8 cellular contexts compared by ENCODE assay signal in the genomic region with DNA sequence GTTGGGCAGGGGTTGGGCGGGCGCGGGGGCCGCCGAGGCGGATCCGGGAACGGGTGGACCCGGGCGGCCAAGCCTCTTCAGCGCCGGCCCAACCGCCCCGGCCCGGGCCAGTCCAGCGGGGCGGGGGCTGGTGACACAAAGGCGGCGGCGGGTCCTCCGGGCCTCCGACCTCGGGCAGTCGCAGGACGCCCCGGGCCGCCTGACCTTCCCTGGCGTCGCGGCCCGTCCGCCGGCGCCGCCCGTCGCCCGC. TPM values are rescaled to one million over a fixed set of nuclear protein-coding genes. Genes with fewer than 3 reads are reported as not detected.
DNase-seq lines count a peak whose midpoint lies in the region; ATAC-seq and TF ChIP-seq lines count a peak whose summit lies in the region.

No MANE protein-coding gene starts in this region.

- H3K36me3 ChIP-seq in hepatocyte (replicated peaks; ENCODE audit: insufficient read depth, low read depth), result no peaks in the 10 kb centered on the region

- in situ Hi-C loops in GM18951 (cut with MboI; ENCODE audit: low sequenced_read_pairs, unreplicated experiment), result no loop called here

- H3K9me3 Mint-ChIP-seq in stimulated activated memory B cell treated with anti-CD40 and anti-IgM and Interleukin-4, amounts not matched to agents 10 μg/mL and 1 μg/mL and 100 μg/mL, for 72 hours, result no peaks in the 10 kb centered on the region

- H3K4me1 Mint-ChIP-seq in stimulated activated memory B cell treated with anti-CD40 and anti-IgM and Interleukin-4, amounts not matched to agents 10 μg/mL and 1 μg/mL and 100 μg/mL, for 72 hours, result peaks cover 39% of the 10 kb centered on the region

- peak overlapping the region; percentile 98 for H3K27ac ChIP-seq in hepatocyte

- H3K79me2 ChIP-seq in hepatocyte, result peaks cover 39% of the 10 kb centered on the region

- no peaks in the 10 kb centered on the region for H3K9me2 ChIP-seq in hepatocyte (replicated peaks; ENCODE audit: insufficient read depth)

- H3K4me1 ChIP-seq in hepatocyte (ENCODE audit: insufficient read depth), result no peaks in the 10 kb centered on the region

- no peak for DNase-seq in hepatocyte (ENCODE audit: low spot score)
- no peak for DNase-seq in T-helper 9 cell
- no peak for DNase-seq in NCI-H748 (lab: John Stamatoyannopoulos, UW; ENCODE audit: unreplicated experiment)

- peak overlapping the region; percentile 90 for H3K4me2 ChIP-seq in hepatocyte

- no peak overlapping the region for H3K27ac Mint-ChIP-seq in stimulated activated memory B cell treated with anti-CD40 and anti-IgM and Interleukin-4, amounts not matched to agents 10 μg/mL and 1 μg/mL and 100 μg/mL, for 72 hours

- no peak for ATAC-seq in stimulated activated memory B cell treated with anti-CD40 and anti-IgM and Interleukin-4, amounts not matched to agents 10 μg/mL and 1 μg/mL and 100 μg/mL, for 72 hours
- ATAC-seq in GM21515 (IDR thresholded peaks at IDR 0.05; ENCODE audit: unreplicated experiment), result no peak
- no peak for ATAC-seq in HG02973 (IDR thresholded peaks at IDR 0.05; ENCODE audit: unreplicated experiment)

- no peaks in the 10 kb centered on the region for H3K9me3 ChIP-seq in hepatocyte (ENCODE audit: low read depth)

- H3K27me3 Mint-ChIP-seq in stimulated activated memory B cell treated with anti-CD40 and anti-IgM and Interleukin-4, amounts not matched to agents 10 μg/mL and 1 μg/mL and 100 μg/mL, for 72 hours, result no peaks in the 10 kb centered on the region

- H3K36me3 Mint-ChIP-seq in stimulated activated memory B cell treated with anti-CD40 and anti-IgM and Interleukin-4, amounts not matched to agents 10 μg/mL and 1 μg/mL and 100 μg/mL, for 72 hours, result peaks cover 6% of the 10 kb centered on the region

- peak; percentile 87 for TF ChIP-seq POLR2A in GM18951 (IDR thresholded peaks at IDR 0.05; ENCODE audit: extremely low read depth, insufficient read depth, insufficient read length)
- peak; percentile 63; the same call in 1 of the 2 replicates for TF ChIP-seq POLR2A in Raji (IDR thresholded peaks at IDR 0.05; ENCODE audit: insufficient read depth, low read depth, low read length)

- H2AFZ ChIP-seq in hepatocyte, result peak overlapping the region; percentile 81

- peak overlapping the region; percentile 84 for H3K4me3 Mint-ChIP-seq in stimulated activated memory B cell treated with anti-CD40 and anti-IgM and Interleukin-4, amounts not matched to agents 10 μg/mL and 1 μg/mL and 100 μg/mL, for 72 hours

- 3% methylated on average over 6 of the region's 38 CpGs for WGBS in hepatocyte (ENCODE audit: low lambda C conversion rate, missing lambda C conversion rate)

- H3K27me3 ChIP-seq in hepatocyte, result no peaks in the 10 kb centered on the region

- peaks cover 23% of the 10 kb centered on the region for H4K20me1 ChIP-seq in hepatocyte (ENCODE audit: insufficient read depth, poor library complexity, severe bottlenecking)

- no peak for TF ChIP-seq CTCF in hepatocyte (IDR thresholded peaks at IDR 0.05; ENCODE audit: poor library complexity)

- peak overlapping the region; percentile 70 for H3K4me3 ChIP-seq in hepatocyte

RNA-seq across cellular contexts. Expression of a gene that starts 54.2 kb away (rescaled TPM):
- total RNA-seq in hepatocyte, result 22.9 and 29.0 TPM in 2 replicates
- 9.1 and 11.4 TPM in 2 replicates for polyA plus RNA-seq in hepatocyte
